ENCODE assay signal across 8 cellular contexts in the genomic region with DNA sequence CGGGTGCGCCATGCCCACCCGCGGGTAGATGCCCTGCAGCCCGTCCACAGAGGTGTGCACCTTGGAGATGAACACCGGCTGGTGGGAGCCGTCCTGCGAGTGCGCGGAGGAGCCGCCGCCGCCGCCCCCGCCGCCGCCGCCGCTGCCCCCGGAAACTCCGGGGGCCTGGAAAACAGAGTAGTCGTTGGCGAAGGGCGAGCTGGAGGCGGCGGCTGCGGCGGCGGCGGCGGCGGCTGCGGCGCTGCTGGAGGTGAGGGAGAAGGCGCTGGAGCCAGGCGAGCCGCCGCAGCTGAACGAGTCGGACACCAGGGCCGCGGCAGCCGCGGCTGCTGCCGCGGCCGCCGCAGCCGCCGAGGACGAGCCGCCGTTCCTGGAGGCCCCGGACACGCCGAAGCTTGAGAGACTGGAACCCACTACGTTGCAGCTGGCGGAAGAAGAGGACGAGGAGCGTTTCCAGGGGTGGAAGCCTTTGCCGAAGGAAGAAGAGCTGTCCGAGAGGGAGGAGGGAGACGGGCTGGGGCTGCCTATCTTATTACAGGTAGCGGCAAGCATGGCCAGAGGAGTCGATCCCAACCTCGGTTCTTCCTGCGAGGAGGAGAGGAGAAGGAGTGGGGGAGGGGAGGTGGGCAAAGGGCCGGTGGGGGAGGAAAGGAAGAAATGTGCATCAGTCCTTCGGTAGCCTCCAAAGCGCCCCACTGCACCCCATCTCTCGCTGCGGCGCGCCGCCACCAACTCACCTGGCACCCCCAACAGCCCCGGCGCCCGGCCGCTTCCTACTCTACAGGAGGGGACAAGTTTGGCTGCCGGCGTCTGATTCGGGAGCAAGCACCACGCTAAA. TPM values are rescaled to one million over a fixed set of nuclear protein-coding genes. Genes with fewer than 3 reads are reported as not detected.
DNase-seq lines count a peak whose midpoint lies in the region; ATAC-seq and TF ChIP-seq lines count a peak whose summit lies in the region.

No MANE protein-coding gene starts in this region.

- peaks cover 83% of the 10 kb centered on the region for H3K27me3 Mint-ChIP-seq in T-helper 1 cell treated with Interleukin-12 subunit alpha and Interleukin-12 subunit beta and Interleukin-4 antibody, amounts not matched to agents 30 μg/mL and 1 μg/mL, for 36 hours (ENCODE audit: low read depth)

- H3K27ac Mint-ChIP-seq in T-helper 1 cell treated with Interleukin-12 subunit alpha and Interleukin-12 subunit beta and Interleukin-4 antibody, amounts not matched to agents 30 μg/mL and 1 μg/mL, for 36 hours: peak overlapping the region; percentile 61

- peak overlapping the region; percentile 39 for H3K4me3 Mint-ChIP-seq in T-helper 1 cell treated with Interleukin-12 subunit alpha and Interleukin-12 subunit beta and Interleukin-4 antibody, amounts not matched to agents 30 μg/mL and 1 μg/mL, for 36 hours

- TF ChIP-seq EP300 in esophagus muscularis mucosa (IDR thresholded peaks at IDR 0.05): no peak

- H3K27me3 ChIP-seq in esophagus muscularis mucosa: peaks cover 16 to 100% (median 91%) of the 10 kb centered on the region in 4 donors
- peaks cover 5 to 100% (median 41%) of the 10 kb centered on the region in 3 donors for H3K27me3 ChIP-seq in psoas muscle (ENCODE audit: insufficient read depth in 3 of 3, low read length in 2 of 3)
- peaks cover 14 to 74% of the 10 kb centered on the region in 2 donors for H3K27me3 ChIP-seq in uterus
- H3K27me3 ChIP-seq in upper lobe of right lung: peaks cover 97% of the 10 kb centered on the region

- TF ChIP-seq POLR2A in esophagus muscularis mucosa (IDR thresholded peaks at IDR 0.05; ENCODE audit: low read depth) (no peak), uterus (IDR thresholded peaks at IDR 0.05) (no peak)

- H3K36me3 ChIP-seq in esophagus muscularis mucosa (no peaks in the 10 kb centered on the region), psoas muscle (ENCODE audit: insufficient read depth in 1 of 2, low read depth in 1 of 2) (no peaks in the 10 kb centered on the region), uterus (no peaks in the 10 kb centered on the region), upper lobe of right lung (no peaks in the 10 kb centered on the region)

- WGBS in esophagus muscularis mucosa: 3% methylated on average over 25 of the region's 83 CpGs
- WGBS in psoas muscle, 3 donors: 2 to 3% (median 2%) methylated on average over 48 to 83 of the region's 83 CpGs

- H3K4me3 ChIP-seq in esophagus muscularis mucosa (peak overlapping the region; percentile 21 to 54 (median 42)), psoas muscle (peak overlapping the region; percentile 60), uterus (peak overlapping the region in 1 of 2 donors; percentile 7), upper lobe of right lung (no peak overlapping the region)

- H3K27ac ChIP-seq in esophagus muscularis mucosa (replicated peaks in 1 of 4) (no peak overlapping the region), psoas muscle (no peak overlapping the region), uterus (no peak overlapping the region), upper lobe of right lung (no peak overlapping the region)

- peaks cover 33 to 44% (median 40%) of the 10 kb centered on the region in 4 donors for H3K4me1 ChIP-seq in esophagus muscularis mucosa
- H3K4me1 ChIP-seq in psoas muscle: peaks cover 13% of the 10 kb centered on the region
- peaks cover 0 to 26% of the 10 kb centered on the region in 2 donors for H3K4me1 ChIP-seq in uterus
- H3K4me1 ChIP-seq in upper lobe of right lung: peaks cover 17% of the 10 kb centered on the region

- H3K9me3 ChIP-seq in esophagus muscularis mucosa (no peaks in the 10 kb centered on the region), psoas muscle (no peaks in the 10 kb centered on the region), uterus (no peaks in the 10 kb centered on the region), upper lobe of right lung (no peaks in the 10 kb centered on the region)

- peaks cover 14% of the 10 kb centered on the region for H3K4me1 Mint-ChIP-seq in T-helper 1 cell treated with Interleukin-12 subunit alpha and Interleukin-12 subunit beta and Interleukin-4 antibody, amounts not matched to agents 30 μg/mL and 1 μg/mL, for 36 hours (ENCODE audit: low read depth)

- TF ChIP-seq CTCF in esophagus muscularis mucosa (IDR thresholded peaks at IDR 0.05) (no peak), psoas muscle (IDR thresholded peaks at IDR 0.05) (no peak), uterus (IDR thresholded peaks at IDR 0.05) (no peak), upper lobe of right lung (IDR thresholded peaks at IDR 0.05) (no peak)

- ATAC-seq in psoas muscle (no peak), upper lobe of right lung (no peak)

- H3K9me3 Mint-ChIP-seq in T-helper 1 cell treated with Interleukin-12 subunit alpha and Interleukin-12 subunit beta and Interleukin-4 antibody, amounts not matched to agents 30 μg/mL and 1 μg/mL, for 36 hours: peaks cover 6% of the 10 kb centered on the region

- DNase-seq in T-helper 1 cell: no peak
- DNase-seq in RPMI7951 (ENCODE audit: low read depth): peak; percentile 37
- no peak for DNase-seq in esophagus muscularis mucosa (ENCODE audit: extremely low spot score)
- DNase-seq in psoas muscle: no peak
- no peak for DNase-seq in uterus
- no peak for DNase-seq in effector CD4-positive, alpha-beta T cell
- no peak for DNase-seq in upper lobe of right lung

- intact Hi-C loops in esophagus muscularis mucosa (cut with DNase I): no loop called here
- intact Hi-C loops in psoas muscle (cut with DNase I): no loop called here
- intact Hi-C loops in uterus (cut with DNase I; ENCODE audit: low total_unique reads): no loop called here
- intact Hi-C loops in upper lobe of right lung (cut with DNase I): no loop called here

- H3K36me3 Mint-ChIP-seq in T-helper 1 cell treated with Interleukin-12 subunit alpha and Interleukin-12 subunit beta and Interleukin-4 antibody, amounts not matched to agents 30 μg/mL and 1 μg/mL, for 36 hours (ENCODE audit: low read depth): peaks cover 8% of the 10 kb centered on the region

RNA-seq across cellular contexts. Expression of a gene that starts 1.3 kb away (rescaled TPM):
- not detected in 2 replicates for total RNA-seq in RPMI7951 (2014; rRNA removed; shearing (Covaris generic))
- total RNA-seq in esophagus muscularis mucosa (not detected), psoas muscle (not detected), uterus (not detected), upper lobe of right lung (not detected)
- not detected for polyA plus RNA-seq in psoas muscle
